ENCODE assay signal across 14 cellular contexts in the genomic region with DNA sequence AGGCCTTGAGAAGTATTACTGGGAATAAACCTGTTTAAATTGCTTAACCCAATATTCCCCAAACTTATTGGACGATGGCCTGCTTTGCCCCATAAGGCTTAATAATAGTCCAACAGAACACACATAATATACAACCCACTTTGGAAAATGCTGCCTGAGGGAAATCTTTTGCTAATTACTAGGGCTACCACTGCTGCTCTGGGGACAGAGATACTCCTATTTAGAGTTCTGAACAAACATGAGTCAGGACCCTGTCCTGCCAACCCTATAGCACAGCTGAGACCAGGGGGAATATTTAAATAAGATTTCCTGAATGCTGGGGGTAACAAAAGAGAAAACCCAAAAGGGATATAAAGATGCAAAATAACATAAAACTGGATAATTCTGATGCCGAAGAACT.
DNase-seq lines count a peak whose midpoint lies in the region; ATAC-seq and TF ChIP-seq lines count a peak whose summit lies in the region.
"Had no signal": no experiment of that assay in that cellular context is flagged by ENCODE, and none has a peak within 500 bp of the region (broad histone marks: within the 10 kb centered on the region; RNA-seq: fewer than 3 reads in every experiment).

No MANE protein-coding gene starts in this region.

- no peaks in the 10 kb centered on the region for H3K27me3 ChIP-seq in dorsolateral prefrontal cortex

- peak overlapping the region; percentile 57 for H3K4me3 Mint-ChIP-seq in neural crest cell
- H3K4me3 Mint-ChIP-seq: B cell; CD4-positive, alpha-beta T cell; GM23338 had no signal

- H3K9me3 Mint-ChIP-seq in neural crest cell = no peaks in the 10 kb centered on the region
- H3K9me3 Mint-ChIP-seq: GM23338 had no signal

- H3K27ac ChIP-seq in dorsolateral prefrontal cortex = peak overlapping the region; percentile 18 to 99 (median 95)
- H3K27ac ChIP-seq in temporal lobe (ENCODE audit: low read depth, low read length) = peak overlapping the region; percentile 98

- ATAC-seq in HG02885 (IDR thresholded peaks at IDR 0.05; ENCODE audit: poor library complexity, unreplicated experiment) = no peak
- ATAC-seq: GM12878, GM23338 had no signal

- TF ChIP-seq CTCF in dorsolateral prefrontal cortex (IDR thresholded peaks at IDR 0.05 in 54 of 56, conservative IDR thresholded peaks at IDR 0.05 in 2 of 56; ENCODE audit: low read depth in 1 of 56, partially characterized antibody in 56 of 56) (peak in 1 of 56 donors; percentile 7), neural crest cell (conservative IDR thresholded peaks at IDR 0.05) (no peak)

- no peaks in the 10 kb centered on the region for H3K27me3 Mint-ChIP-seq in neural crest cell (ENCODE audit: low read depth)
- H3K27me3 Mint-ChIP-seq: CD4-positive, alpha-beta T cell had no signal

- peaks cover 58% of the 10 kb centered on the region for H3K4me1 Mint-ChIP-seq in neural crest cell
- H3K4me1 Mint-ChIP-seq: B cell had no signal

- DNase-seq in RPMI7951 (ENCODE audit: low read depth) = peak; percentile 33
- no peak for DNase-seq in dorsolateral prefrontal cortex
- DNase-seq in neural crest cell (ENCODE audit: low read depth, low spot score) = no peak
- DNase-seq in NCI-H2107 (lab: John Stamatoyannopoulos, UW) = no peak
- no peak for DNase-seq in central memory CD4-positive, alpha-beta T cell
- no peak for DNase-seq in NCI-H226
- DNase-seq: CD4-positive, alpha-beta T cell; DMS79; H7 had no signal

- peak overlapping the region; percentile 81 for H3K27ac Mint-ChIP-seq in neural crest cell (ENCODE audit: unreplicated experiment)
- H3K27ac Mint-ChIP-seq: B cell; CD4-positive, alpha-beta T cell; GM23338 had no signal

- peak overlapping the region in 1 of 59 donors; percentile 25 for H3K4me3 ChIP-seq in dorsolateral prefrontal cortex
- H3K4me3 ChIP-seq: GM12878, GM23338 had no signal

- no peaks in the 10 kb centered on the region for H3K36me3 Mint-ChIP-seq in neural crest cell (ENCODE audit: low read depth)

- intact Hi-C loops in dorsolateral prefrontal cortex (cut with DNase I) = loop anchor here in 1 of 2 donors (2.0 kb wide), 1 partner anchor 45 kb away; no protein-coding TSS in a partner anchor
